In genomic region chr4:100356172-100356571, GRCh38 we compare ENCODE assay signal across 15 cellular contexts.
"Had no signal": no experiment of that assay in that cellular context is flagged by ENCODE, and none has a peak within 500 bp of the region (broad histone marks: within the 10 kb centered on the region; RNA-seq: fewer than 3 reads in every experiment).

No MANE protein-coding gene starts in this region.

- DNase-seq: activated CD4-positive, alpha-beta T cell treated with anti-CD3 and anti-CD28 coated beads, Interleukin-2, amount 50 U/mL, for 1 hour; activated CD4-positive, CD25-positive, alpha-beta regulatory T cell treated with anti-CD3 and anti-CD28 coated beads, Interleukin-2, amount 50 U/mL, for 72 hours; activated CD8-positive, alpha-beta memory T cell treated with anti-CD3 and anti-CD28 coated beads, Interleukin-2, amount 50 U/mL, for 48 hours; activated effector memory CD4-positive, alpha-beta T cell treated with anti-CD3 and anti-CD28 coated beads, Interleukin-2, amount 50 U/mL, for 16 hours; activated T-cell treated with anti-CD3 and anti-CD28 coated beads, Interleukin-2, amount 50 U/mL, for 48 hours; effector memory CD8-positive, alpha-beta T cell; immature natural killer cell; left cardiac atrium; mesendoderm; natural killer cell; pancreas; stimulated activated CD4-positive, alpha-beta T cell treated with anti-CD3 and anti-CD28 coated beads, Interleukin-4, amount 100 ng/mL, for 24 hours; testis had no signal

- H3K4me3 ChIP-seq: gastroesophageal sphincter, pancreas, smooth muscle cell, testis had no signal
